In genomic region chr12:56716458-56716857, GRCh38 we compare ENCODE assay signal across 2 cellular contexts.
A peak's percentile ranks its signal among the peaks of the same experiment; 100 is the strongest.
TF ChIP-seq lines count a peak whose summit lies in the region.

No MANE protein-coding gene starts in this region.

TF ChIP-seq in WTC11, 78 proteins besides CTCF, POLR2A, EP300 and RAD21:
- no peak for TF ChIP-seq HMGA2 (CRISPR knock-in tag; IDR thresholded peaks at IDR 0.05)
- TF ChIP-seq, protein P1, sequence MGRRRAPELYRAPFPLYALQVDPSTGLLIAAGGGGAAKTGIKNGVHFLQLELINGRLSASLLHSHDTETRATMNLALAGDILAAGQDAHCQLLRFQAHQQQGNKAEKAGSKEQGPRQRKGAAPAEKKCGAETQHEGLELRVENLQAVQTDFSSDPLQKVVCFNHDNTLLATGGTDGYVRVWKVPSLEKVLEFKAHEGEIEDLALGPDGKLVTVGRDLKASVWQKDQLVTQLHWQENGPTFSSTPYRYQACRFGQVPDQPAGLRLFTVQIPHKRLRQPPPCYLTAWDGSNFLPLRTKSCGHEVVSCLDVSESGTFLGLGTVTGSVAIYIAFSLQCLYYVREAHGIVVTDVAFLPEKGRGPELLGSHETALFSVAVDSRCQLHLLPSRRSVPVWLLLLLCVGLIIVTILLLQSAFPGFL (CRISPR knock-in tag; IDR thresholded peaks at IDR 0.05; ENCODE audit: borderline replicate concordance) = no peak
- no peak for TF ChIP-seq KAT7 (CRISPR knock-in tag; IDR thresholded peaks at IDR 0.05; ENCODE audit: borderline replicate concordance)
- no peak for TF ChIP-seq CREM (CRISPR knock-in tag; IDR thresholded peaks at IDR 0.05)
- TF ChIP-seq, protein P2, sequence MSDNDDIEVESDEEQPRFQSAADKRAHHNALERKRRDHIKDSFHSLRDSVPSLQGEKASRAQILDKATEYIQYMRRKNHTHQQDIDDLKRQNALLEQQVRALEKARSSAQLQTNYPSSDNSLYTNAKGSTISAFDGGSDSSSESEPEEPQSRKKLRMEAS (CRISPR knock-in tag; IDR thresholded peaks at IDR 0.05) = no peak
- TF ChIP-seq, protein P3, sequence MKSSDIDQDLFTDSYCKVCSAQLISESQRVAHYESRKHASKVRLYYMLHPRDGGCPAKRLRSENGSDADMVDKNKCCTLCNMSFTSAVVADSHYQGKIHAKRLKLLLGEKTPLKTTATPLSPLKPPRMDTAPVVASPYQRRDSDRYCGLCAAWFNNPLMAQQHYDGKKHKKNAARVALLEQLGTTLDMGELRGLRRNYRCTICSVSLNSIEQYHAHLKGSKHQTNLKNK (CRISPR knock-in tag; IDR thresholded peaks at IDR 0.05) = no peak
- no peak for TF ChIP-seq ZBTB21 (CRISPR knock-in tag; IDR thresholded peaks at IDR 0.05; ENCODE audit: borderline replicate concordance)
- no peak for TF ChIP-seq MXD4 (CRISPR knock-in tag; IDR thresholded peaks at IDR 0.05; ENCODE audit: borderline replicate concordance)
- TF ChIP-seq FOXP1 (CRISPR knock-in tag; IDR thresholded peaks at IDR 0.05; ENCODE audit: borderline replicate concordance) = no peak
- TF ChIP-seq, protein P4, sequence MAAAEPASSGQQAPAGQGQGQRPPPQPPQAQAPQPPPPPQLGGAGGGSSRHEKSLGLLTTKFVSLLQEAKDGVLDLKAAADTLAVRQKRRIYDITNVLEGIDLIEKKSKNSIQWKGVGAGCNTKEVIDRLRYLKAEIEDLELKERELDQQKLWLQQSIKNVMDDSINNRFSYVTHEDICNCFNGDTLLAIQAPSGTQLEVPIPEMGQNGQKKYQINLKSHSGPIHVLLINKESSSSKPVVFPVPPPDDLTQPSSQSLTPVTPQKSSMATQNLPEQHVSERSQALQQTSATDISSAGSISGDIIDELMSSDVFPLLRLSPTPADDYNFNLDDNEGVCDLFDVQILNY (CRISPR knock-in tag; IDR thresholded peaks at IDR 0.05) = no peak
- no peak for TF ChIP-seq PRRX2 (CRISPR knock-in tag; IDR thresholded peaks at IDR 0.05)

TF ChIP-seq in HepG2, 621 proteins besides CTCF, POLR2A, EP300 and RAD21:
- TF ChIP-seq IRX3 (CRISPR knock-in tag; IDR thresholded peaks at IDR 0.05; ENCODE audit: borderline replicate concordance, low read depth) = no peak
- TF ChIP-seq ZNF468 (CRISPR knock-in tag; IDR thresholded peaks at IDR 0.05) = no peak
- no peak for TF ChIP-seq POGZ (CRISPR knock-in tag; IDR thresholded peaks at IDR 0.05)
- no peak for TF ChIP-seq ZSCAN29 (CRISPR knock-in tag; conservative IDR thresholded peaks at IDR 0.05)
- no peak for TF ChIP-seq MNT (IDR thresholded peaks at IDR 0.05)
- TF ChIP-seq AGO2 (optimal IDR thresholded peaks at IDR 0.05; ENCODE audit: low read depth, low read length) = peak; percentile 34
- TF ChIP-seq GFI1 (CRISPR knock-in tag; IDR thresholded peaks at IDR 0.05; ENCODE audit: borderline replicate concordance) = no peak
TF ChIP-seq in HepG2: peak in this region for 1.
